Comparison of ENCODE assay signal across 11 cellular contexts in the genomic region with DNA sequence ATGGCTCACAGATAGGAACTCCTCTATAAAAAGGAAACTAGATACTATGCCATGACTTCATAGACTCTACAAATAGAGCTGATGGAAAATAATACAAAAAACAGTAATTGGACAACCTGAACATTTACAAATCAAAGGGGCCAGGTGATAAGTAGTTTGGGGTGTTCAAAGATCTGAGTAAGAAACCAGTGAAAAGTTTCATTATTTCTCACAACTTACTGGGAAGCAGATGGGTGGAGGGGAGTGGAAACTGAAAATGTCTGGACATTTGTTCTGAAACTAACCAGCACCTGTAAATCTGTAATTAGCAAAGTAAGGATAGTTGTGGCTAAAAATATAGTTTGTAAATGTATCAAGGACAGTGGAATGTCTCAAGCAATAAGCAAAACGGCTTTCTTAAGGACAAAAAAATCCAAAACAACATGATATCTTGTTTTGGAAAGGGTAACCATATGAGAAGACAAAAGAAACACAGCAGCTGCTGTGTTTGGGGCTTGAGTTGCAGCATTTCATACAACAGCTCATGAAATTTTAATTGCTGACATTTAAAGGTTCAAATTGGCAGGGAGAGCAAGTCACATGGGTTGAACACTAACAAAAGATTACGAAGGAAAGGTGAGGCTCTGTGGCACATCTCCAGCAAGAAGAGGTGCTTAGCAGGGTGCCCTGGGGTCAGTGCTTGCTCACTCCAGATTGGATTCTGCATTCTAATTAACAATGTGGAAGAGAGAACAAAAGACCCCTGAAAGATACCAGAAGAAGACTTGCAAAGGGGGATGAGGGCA.
DNase-seq lines count a peak whose midpoint lies in the region; ATAC-seq and TF ChIP-seq lines count a peak whose summit lies in the region.
"Had no signal": no experiment of that assay in that cellular context is flagged by ENCODE, and none has a peak within 500 bp of the region (broad histone marks: within the 10 kb centered on the region; RNA-seq: fewer than 3 reads in every experiment).

No MANE protein-coding gene starts in this region.

- no peak for TF ChIP-seq CTCF in nephron (IDR thresholded peaks at IDR 0.05; ENCODE audit: unreplicated experiment in 3 of 3)

- H3K36me3 Mint-ChIP-seq in nephron (ENCODE audit: low read depth), result no peaks in the 10 kb centered on the region

- peak overlapping the region in 2 of 3 experiments; percentile 11 to 29 for H3K27ac Mint-ChIP-seq in nephron

- DNase-seq in NCI-H345 treated with DMSO at 0.1 percent for 48 hours (lab: John Stamatoyannopoulos, UW; ENCODE audit: unreplicated experiment), result peak; percentile 59
- DNase-seq in nucleus accumbens (lab: John Stamatoyannopoulos, UW), result no peak
- DNase-seq in activated effector memory CD4-positive, alpha-beta T cell treated with anti-CD3 and anti-CD28 coated beads, Interleukin-2, amount 50 U/mL, for 16 hours, result no peak
- DNase-seq in effector CD8-positive, alpha-beta T cell (lab: John Stamatoyannopoulos, UW), result no peak
- DNase-seq: KG1, OCI-M1, right cardiac atrium, trophoblast cell had no signal

- H3K4me1 Mint-ChIP-seq in nephron, result peaks cover 49% of the 10 kb centered on the region

- no peaks in the 10 kb centered on the region for H3K9me3 Mint-ChIP-seq in nephron

- ATAC-seq in GM18511 (IDR thresholded peaks at IDR 0.05; ENCODE audit: unreplicated experiment), result peak; percentile 57
- ATAC-seq in HG03175 (IDR thresholded peaks at IDR 0.05; ENCODE audit: unreplicated experiment), result peak; percentile 51

- H3K27me3 Mint-ChIP-seq in nephron (ENCODE audit: low read depth), result peaks cover 6% of the 10 kb centered on the region

- no peak overlapping the region for H3K4me3 Mint-ChIP-seq in nephron
